Comparison of ENCODE assay signal across 18 cellular contexts in genomic region chr4:100913685-100914084, GRCh38.
DNase-seq lines count a peak whose midpoint lies in the region; TF ChIP-seq lines count a peak whose summit lies in the region.
"Had no signal": no experiment of that assay in that cellular context is flagged by ENCODE, and none has a peak within 500 bp of the region (broad histone marks: within the 10 kb centered on the region; RNA-seq: fewer than 3 reads in every experiment).

No MANE protein-coding gene starts in this region.

- TF ChIP-seq POLR2A in vagina (IDR thresholded peaks at IDR 0.05): no peak

- H3K9me3 ChIP-seq in vagina: no peaks in the 10 kb centered on the region

- H3K4me1 Mint-ChIP-seq in glutamatergic neuron (ENCODE audit: low read depth, unreplicated experiment): peaks cover 18% of the 10 kb centered on the region
- peaks cover 0 to 3% of the 10 kb centered on the region in 2 donors for H3K4me1 Mint-ChIP-seq in immature natural killer cell

- H3K4me3 Mint-ChIP-seq in glutamatergic neuron (ENCODE audit: unreplicated experiment) (no peak overlapping the region), immature natural killer cell (no peak overlapping the region)

- H3K27me3 Mint-ChIP-seq in glutamatergic neuron (ENCODE audit: unreplicated experiment) (no peaks in the 10 kb centered on the region), immature natural killer cell (ENCODE audit: low read depth in 3 of 3) (peaks cover 0 to 5% (median 3%) of the 10 kb centered on the region in 3 donors)

- DNase-seq in NCI-H146 (lab: John Stamatoyannopoulos, UW) (peak; percentile 30), NCI-H146 treated with DMSO at 0.1 percent for 48 hours (lab: John Stamatoyannopoulos, UW; ENCODE audit: unreplicated experiment) (no peak), NCI-H69 (lab: John Stamatoyannopoulos, UW) (peak; percentile 32), glutamatergic neuron (peak; percentile 29), NCI-H1694 treated with DMSO at 0.1 percent for 48 hours (lab: John Stamatoyannopoulos, UW) (no peak), vagina (ENCODE audit: extremely low spot score in 2 of 2) (no peak), DMS79 (lab: John Stamatoyannopoulos, UW) (no peak), immature natural killer cell (no peak)
- DNase-seq: 8988T, C1 segment of cervical spinal cord, DMS53, GOT3, MM.1S, NCI-H1105 treated with DMSO at 0.1 percent for 48 hours, NCI-H2081, NCI-H774, SIG-M5, T-helper 2 cell had no signal

- H3K4me1 ChIP-seq in vagina: no peaks in the 10 kb centered on the region

- H3K27me3 ChIP-seq in vagina: no peaks in the 10 kb centered on the region

- no peak overlapping the region for H3K27ac ChIP-seq in vagina

- no peak overlapping the region for H3K27ac Mint-ChIP-seq in glutamatergic neuron (ENCODE audit: unreplicated experiment)
- H3K27ac Mint-ChIP-seq in immature natural killer cell: no peak overlapping the region

- intact Hi-C loops in vagina (cut with DNase I): no loop called here

- H3K36me3 Mint-ChIP-seq in glutamatergic neuron (ENCODE audit: unreplicated experiment) (no peaks in the 10 kb centered on the region), immature natural killer cell (peaks cover 3 to 7% (median 4%) of the 10 kb centered on the region in 3 donors)

- no peak overlapping the region for H3K4me3 ChIP-seq in vagina

- H3K9me3 Mint-ChIP-seq in glutamatergic neuron (ENCODE audit: unreplicated experiment) (peaks cover 7% of the 10 kb centered on the region), immature natural killer cell (peaks cover 0 to under 1% (median 0%) of the 10 kb centered on the region in 6 donors)

- no peak for TF ChIP-seq CTCF in glutamatergic neuron (IDR thresholded peaks at IDR 0.05; ENCODE audit: partially characterized antibody, unreplicated experiment)
- TF ChIP-seq CTCF in vagina (IDR thresholded peaks at IDR 0.05): no peak

- H3K36me3 ChIP-seq in vagina: no peaks in the 10 kb centered on the region

Comparison
In these comparisons a context has a peak if more than half of its experiments do, and no peak if none do; other contexts are left out.
1. DNase-seq: peak in NCI-H146 (single experiment), NCI-H69 (single experiment) and glutamatergic neuron (single experiment); none in NCI-H146 treated with DMSO at 0.1 percent for 48 hours (single experiment), NCI-H1694 treated with DMSO at 0.1 percent for 48 hours (single experiment), vagina (0 of 2), DMS79 (single experiment) and immature natural killer cell (0 of 3).